9 cellular contexts compared by ENCODE assay signal in genomic region chr15:76996076-76996525, GRCh38. TPM values are rescaled to one million over a fixed set of nuclear protein-coding genes. Genes with fewer than 3 reads are reported as not detected.
DNase-seq lines count a peak whose midpoint lies in the region; ATAC-seq, FAIRE-seq and TF ChIP-seq lines count a peak whose summit lies in the region.
"Had no signal": no experiment of that assay in that cellular context is flagged by ENCODE, and none has a peak within 500 bp of the region (broad histone marks: within the 10 kb centered on the region; RNA-seq: fewer than 3 reads in every experiment).

No MANE protein-coding gene starts in this region.

- H3K9me3 ChIP-seq in RWPE2 (ENCODE audit: severe bottlenecking) = no peaks in the 10 kb centered on the region
- no peaks in the 10 kb centered on the region for H3K9me3 ChIP-seq in esophagus squamous epithelium
- H3K9me3 ChIP-seq in small intestine (ENCODE audit: control insufficient read depth, low read depth) = no peaks in the 10 kb centered on the region

- H3K27ac ChIP-seq in RWPE2 (ENCODE audit: poor library complexity, severe bottlenecking) (no peak overlapping the region), esophagus squamous epithelium (peak overlapping the region in 3 of 4 donors; percentile 32 to 77 (median 63)), small intestine (ENCODE audit: low read depth in 1 of 2, low read length in 1 of 2) (peak overlapping the region; percentile 14 to 84)

- TF ChIP-seq CTCF in GM12864 (IDR thresholded peaks at IDR 0.05; ENCODE audit: low read depth, low read length, missing control alignments) = no peak
- TF ChIP-seq CTCF in RWPE2 (IDR thresholded peaks at IDR 0.05; ENCODE audit: poor library complexity, severe bottlenecking) = no peak
- no peak for TF ChIP-seq CTCF in esophagus squamous epithelium (IDR thresholded peaks at IDR 0.05)

- intact Hi-C loops in esophagus squamous epithelium (cut with DNase I) = no loop called here

- TF ChIP-seq POLR2A in esophagus squamous epithelium (IDR thresholded peaks at IDR 0.05) = no peak

- no peaks in the 10 kb centered on the region for H3K36me3 ChIP-seq in RWPE2 (ENCODE audit: low read depth)
- H3K36me3 ChIP-seq in esophagus squamous epithelium = no peaks in the 10 kb centered on the region
- no peaks in the 10 kb centered on the region for H3K36me3 ChIP-seq in small intestine (ENCODE audit: control insufficient read depth in 2 of 2, insufficient read depth in 2 of 2, low read length in 2 of 2)

- no peak for DNase-seq in GM12864 (ENCODE audit: low read depth)
- peak; percentile 60 for DNase-seq in RWPE2 (ENCODE audit: low spot score)
- DNase-seq in esophagus squamous epithelium (lab: John Stamatoyannopoulos, UW) = no peak
- DNase-seq in small intestine = no peak
- DNase-seq in HCEC 1CT = no peak
- DNase-seq in 8988T = no peak

- 63% methylated on average over 4 of the region's 9 CpGs; no CpG with 5 or more reads in 1 of the 2 donors for WGBS in esophagus squamous epithelium, 2 donors
- 47 to 75% (median 56%) methylated on average over 9 of the region's 9 CpGs for WGBS in small intestine, 3 donors

- peak overlapping the region; percentile 67 for H3K4me3 ChIP-seq in GM12864 (ENCODE audit: low read depth, low read length)
- H3K4me3 ChIP-seq in RWPE2 (ENCODE audit: severe bottlenecking) = no peak overlapping the region
- peak overlapping the region in 3 of 4 donors; percentile 26 to 60 (median 40) for H3K4me3 ChIP-seq in esophagus squamous epithelium
- peak overlapping the region in 1 of 2 donors; percentile 56 for H3K4me3 ChIP-seq in small intestine (ENCODE audit: low read depth in 1 of 2, low read length in 2 of 2)

- FAIRE-seq in small intestine (lab: Jason Lieb, UNC) = no peak
- FAIRE-seq: H1 had no signal

- ATAC-seq in RWPE2 (ENCODE audit: low read depth) (no peak), GM18498 (IDR thresholded peaks at IDR 0.05; ENCODE audit: unreplicated experiment) (no peak)

- H3K4me1 ChIP-seq in RWPE2 (ENCODE audit: insufficient read depth, poor library complexity, severe bottlenecking) = peaks cover 21% of the 10 kb centered on the region
- peaks cover 0 to 48% (median 30%) of the 10 kb centered on the region in 3 donors for H3K4me1 ChIP-seq in esophagus squamous epithelium
- no peaks in the 10 kb centered on the region for H3K4me1 ChIP-seq in small intestine (ENCODE audit: control insufficient read depth in 2 of 2, insufficient read depth in 1 of 2, low read depth in 1 of 2, low read length in 1 of 2)

- no peaks in the 10 kb centered on the region for H3K27me3 ChIP-seq in RWPE2 (ENCODE audit: insufficient read depth, poor library complexity, severe bottlenecking)
- H3K27me3 ChIP-seq in esophagus squamous epithelium = no peaks in the 10 kb centered on the region
- no peaks in the 10 kb centered on the region for H3K27me3 ChIP-seq in small intestine (ENCODE audit: control insufficient read depth in 2 of 2, insufficient read depth in 2 of 2, low read length in 2 of 2)

RNA-seq across cellular contexts. Expression of gene PSTPIP1, which starts 1.2 kb away (rescaled TPM):
- total RNA-seq in esophagus squamous epithelium = 1 to 10 TPM in 3 of 4 donors, under 1 TPM in 1; 0.57 to 9.9 (median 5.3) TPM
- polyA plus RNA-seq in small intestine = 10 to 100 TPM in 1 of 3 donors, 1 to 10 TPM in 2; 1.8 to 17.0 (median 4.1) TPM
- polyA plus RNA-seq: neural cell had no signal
